ENCODE assay signal across 8 cellular contexts in genomic region chr4:25233194-25233593, GRCh38. TPM values are rescaled to one million over a fixed set of nuclear protein-coding genes. Genes with fewer than 3 reads are reported as not detected.
DNase-seq lines count a peak whose midpoint lies in the region; ATAC-seq, FAIRE-seq and TF ChIP-seq lines count a peak whose summit lies in the region.

No MANE protein-coding gene starts in this region.

- H3K4me3 Mint-ChIP-seq in activated naive CD4-positive, alpha-beta T cell treated with anti-CD3 and anti-CD28 coated beads, Interleukin-2, amount 50 U/mL, for 24 hours: peak overlapping the region; percentile 88
- H3K4me3 Mint-ChIP-seq in astrocyte (ENCODE audit: unreplicated experiment) (peak overlapping the region; percentile 85), mesothelial cell of epicardium (peak overlapping the region; percentile 65)

- no peak for FAIRE-seq in astrocyte (lab: Jason Lieb, UNC)

- H3K9me3 ChIP-seq in astrocyte (ENCODE audit: insufficient read depth, low read depth, low read length) (peaks cover 3% of the 10 kb centered on the region), upper lobe of right lung (no peaks in the 10 kb centered on the region)

- no peak for DNase-seq in activated naive CD4-positive, alpha-beta T cell (lab: John Stamatoyannopoulos, UW)
- DNase-seq in astrocyte (ENCODE audit: low read depth) (no peak), mesothelial cell of epicardium (ENCODE audit: low spot score in 2 of 2, unreplicated experiment in 2 of 2) (no peak), upper lobe of right lung (no peak), NCI-H1694 (lab: John Stamatoyannopoulos, UW) (no peak), NCI-H2029 (lab: John Stamatoyannopoulos, UW) (no peak)

- H3K27me3 Mint-ChIP-seq in activated naive CD4-positive, alpha-beta T cell treated with anti-CD3 and anti-CD28 coated beads, Interleukin-2, amount 50 U/mL, for 24 hours: no peaks in the 10 kb centered on the region
- no peaks in the 10 kb centered on the region for H3K27me3 Mint-ChIP-seq in astrocyte (ENCODE audit: low read depth, unreplicated experiment)
- no peaks in the 10 kb centered on the region for H3K27me3 Mint-ChIP-seq in mesothelial cell of epicardium (ENCODE audit: low read depth)

- TF ChIP-seq CTCF in astrocyte (IDR thresholded peaks at IDR 0.05; ENCODE audit: insufficient read depth, low read depth, low read length) (no peak), mesothelial cell of epicardium (IDR thresholded peaks at IDR 0.05; ENCODE audit: unreplicated experiment) (no peak), upper lobe of right lung (IDR thresholded peaks at IDR 0.05) (no peak)

- intact Hi-C loops in upper lobe of right lung (cut with DNase I): no loop called here

- H3K9me3 Mint-ChIP-seq in activated naive CD4-positive, alpha-beta T cell treated with anti-CD3 and anti-CD28 coated beads, Interleukin-2, amount 50 U/mL, for 24 hours: peaks cover 14% of the 10 kb centered on the region
- H3K9me3 Mint-ChIP-seq in astrocyte (ENCODE audit: unreplicated experiment) (peaks cover 22% of the 10 kb centered on the region), mesothelial cell of epicardium (peaks cover 48% of the 10 kb centered on the region)

- peaks cover 21% of the 10 kb centered on the region for H3K36me3 Mint-ChIP-seq in activated naive CD4-positive, alpha-beta T cell treated with anti-CD3 and anti-CD28 coated beads, Interleukin-2, amount 50 U/mL, for 24 hours
- H3K36me3 Mint-ChIP-seq in astrocyte (ENCODE audit: low read depth, unreplicated experiment) (peaks cover under 1% of the 10 kb centered on the region), mesothelial cell of epicardium (peaks cover 34% of the 10 kb centered on the region)

- H3K4me3 ChIP-seq in astrocyte (ENCODE audit: insufficient read depth, low read depth, low read length) (peak overlapping the region; percentile 89), upper lobe of right lung (peak overlapping the region; percentile 95)

- peaks cover 38% of the 10 kb centered on the region for H3K79me2 ChIP-seq in astrocyte (ENCODE audit: insufficient read depth, low read length)

- ATAC-seq in upper lobe of right lung (no peak), GM18505 (IDR thresholded peaks at IDR 0.05; ENCODE audit: unreplicated experiment) (no peak)

- peaks cover 2% of the 10 kb centered on the region for H3K4me1 ChIP-seq in astrocyte (ENCODE audit: insufficient read depth, low read length)
- peaks cover 13% of the 10 kb centered on the region for H3K4me1 ChIP-seq in upper lobe of right lung

- TF ChIP-seq POLR2A in GM18505 (IDR thresholded peaks at IDR 0.05; ENCODE audit: borderline replicate concordance, extremely low read depth, insufficient read depth, insufficient read length): no peak

- no peak overlapping the region for H2AFZ ChIP-seq in astrocyte (ENCODE audit: low read depth, low read length)

- H3K9ac ChIP-seq in astrocyte (ENCODE audit: low read length): no peak overlapping the region

- H3K27me3 ChIP-seq in astrocyte (ENCODE audit: insufficient read depth, low read length) (no peaks in the 10 kb centered on the region), upper lobe of right lung (no peaks in the 10 kb centered on the region)

- H3K4me2 ChIP-seq in astrocyte (ENCODE audit: low read length): peak overlapping the region; percentile 91

- H4K20me1 ChIP-seq in astrocyte (ENCODE audit: insufficient read depth, low read length): peaks cover 11% of the 10 kb centered on the region

- H3K27ac ChIP-seq in astrocyte (ENCODE audit: low read depth, low read length) (no peak overlapping the region), upper lobe of right lung (peak overlapping the region; percentile 96)

- peak overlapping the region; percentile 93 for H3K27ac Mint-ChIP-seq in activated naive CD4-positive, alpha-beta T cell treated with anti-CD3 and anti-CD28 coated beads, Interleukin-2, amount 50 U/mL, for 24 hours
- no peak overlapping the region for H3K27ac Mint-ChIP-seq in astrocyte (ENCODE audit: unreplicated experiment)
- H3K27ac Mint-ChIP-seq in mesothelial cell of epicardium: peak overlapping the region; percentile 67

- no peaks in the 10 kb centered on the region for H3K36me3 ChIP-seq in astrocyte (ENCODE audit: insufficient read depth, low read length)
- no peaks in the 10 kb centered on the region for H3K36me3 ChIP-seq in upper lobe of right lung

- H3K4me1 Mint-ChIP-seq in activated naive CD4-positive, alpha-beta T cell treated with anti-CD3 and anti-CD28 coated beads, Interleukin-2, amount 50 U/mL, for 24 hours: peaks cover 48% of the 10 kb centered on the region
- H3K4me1 Mint-ChIP-seq in astrocyte (ENCODE audit: low read depth, unreplicated experiment): peaks cover 4% of the 10 kb centered on the region
- peaks cover 15% of the 10 kb centered on the region for H3K4me1 Mint-ChIP-seq in mesothelial cell of epicardium

RNA-seq across cellular contexts. Expression of gene PI4K2B, which starts 0.6 kb away (rescaled TPM):
- total RNA-seq in astrocyte (15.4 and 15.7 TPM in 2 replicates), mesothelial cell of epicardium (9.1 to 10.1 TPM (median 9.8 TPM) in 3 replicates), upper lobe of right lung (21.8 TPM)
